ENCODE assay signal across 13 cellular contexts in genomic region chr6:5115168-5115567, GRCh38. TPM values are rescaled to one million over a fixed set of nuclear protein-coding genes. Genes with fewer than 3 reads are reported as not detected.
A peak's percentile ranks its signal among the peaks of the same experiment; 100 is the strongest.
DNase-seq lines count a peak whose midpoint lies in the region; ATAC-seq and TF ChIP-seq lines count a peak whose summit lies in the region.
"Had no signal": no experiment of that assay in that cellular context is flagged by ENCODE, and none has a peak within 500 bp of the region (broad histone marks: within the 10 kb centered on the region; RNA-seq: fewer than 3 reads in every experiment).

No MANE protein-coding gene starts in this region.

- DNase-seq in Right ventricle myocardium inferior (ENCODE audit: missing footprints) = no peak
- no peak for DNase-seq in cardiac septum (ENCODE audit: low spot score)
- DNase-seq in brain microvascular endothelial cell = peak; percentile 72
- DNase-seq in left ventricle myocardium superior = peak; percentile 53
- DNase-seq in NCI-H1694 (lab: John Stamatoyannopoulos, UW) = no peak
- no peak for DNase-seq in NCI-H1092 (lab: John Stamatoyannopoulos, UW)
- DNase-seq: activated CD4-positive, alpha-beta T cell treated with anti-CD3 and anti-CD28 coated beads, Interleukin-2, amount 10 ng/mL, durations not matched to agents 7 days and 5 days; activated gamma-delta T cell treated with Interleukin-2 at 50 U/mL for 16 hours; NCI-H1694 treated with DMSO at 0.1 percent for 48 hours; NK-92 treated with Interleukin-12 subunit alpha and Interleukin-12 subunit beta, amount 100 ng/mL, for 24 hours; T-helper 1 cell had no signal

- H3K36me3 ChIP-seq in brain microvascular endothelial cell (replicated peaks) = no peaks in the 10 kb centered on the region

- H3K27ac ChIP-seq in brain microvascular endothelial cell = no peak overlapping the region

- ATAC-seq in Right ventricle myocardium inferior (peak; percentile 42), left ventricle myocardium superior (peak; percentile 72), GM19023 (IDR thresholded peaks at IDR 0.05; ENCODE audit: unreplicated experiment) (no peak), HG03571 (IDR thresholded peaks at IDR 0.05; ENCODE audit: unreplicated experiment) (no peak)

- intact Hi-C loops in Right ventricle myocardium inferior (cut with DNase I) = loop anchor here (2.0 kb wide), 1 partner anchor 36 kb away; no protein-coding TSS in a partner anchor
- intact Hi-C loops in cardiac septum (cut with DNase I) = loop anchor here (2.0 to 5.0 kb wide), 2 partner anchors 32 to 58 kb away; no protein-coding TSS in a partner anchor
- intact Hi-C loops in left ventricle myocardium superior (cut with micrococcal nuclease) = no loop called here

- in situ Hi-C loops in brain microvascular endothelial cell (cut with HindIII; ENCODE audit: low pct_ligation_motif_present, low sequenced_read_pairs) = no loop called here

- no peaks in the 10 kb centered on the region for H3K27me3 ChIP-seq in brain microvascular endothelial cell (replicated peaks)

- H3K4me3 ChIP-seq in brain microvascular endothelial cell (ENCODE audit: low read depth, low read length) = no peak overlapping the region

- peak; percentile 71 for TF ChIP-seq CTCF in brain microvascular endothelial cell (IDR thresholded peaks at IDR 0.05; ENCODE audit: low read depth, low read length, missing control alignments)

RNA-seq across cellular contexts. Expression of gene PPP1R3G, which starts 30.0 kb away (rescaled TPM):
- total RNA-seq in Right ventricle myocardium inferior = 13.1 TPM
- total RNA-seq in cardiac septum = 7.7 TPM
- 13.9 TPM for total RNA-seq in left ventricle myocardium superior

Comparison
In these comparisons a context has a peak if more than half of its experiments do, and no peak if none do; other contexts are left out.
1. DNase-seq: peak in brain microvascular endothelial cell (single experiment) and left ventricle myocardium superior (single experiment); none in Right ventricle myocardium inferior (single experiment), cardiac septum (single experiment), NCI-H1694 (single experiment) and NCI-H1092 (single experiment).
2. ATAC-seq: peak in Right ventricle myocardium inferior (single experiment) and left ventricle myocardium superior (single experiment); none in GM19023 (single experiment) and HG03571 (single experiment).